Comparison of ENCODE assay signal across 2 cellular contexts in genomic region chr7:42083284-42083683, GRCh38.
TF ChIP-seq lines count a peak whose summit lies in the region.

No MANE protein-coding gene starts in this region.

TF ChIP-seq in K562, 482 proteins besides CTCF, POLR2A, EP300 and RAD21:
- TF ChIP-seq NFXL1 (CRISPR knock-in tag; IDR thresholded peaks at IDR 0.05): no peak
- peak; percentile 51; the same call in 1 of the 2 replicates for TF ChIP-seq ZBTB40 (IDR thresholded peaks at IDR 0.05)
- no peak for TF ChIP-seq ZBTB40 (CRISPR knock-in tag; IDR thresholded peaks at IDR 0.05)

TF ChIP-seq in endothelial cell of umbilical vein, 7 proteins besides CTCF, POLR2A, EP300 and RAD21:
- TF ChIP-seq JUN (IDR thresholded peaks at IDR 0.05; ENCODE audit: borderline replicate concordance, insufficient read depth, insufficient read length, low read depth): no peak
